In the genomic region with DNA sequence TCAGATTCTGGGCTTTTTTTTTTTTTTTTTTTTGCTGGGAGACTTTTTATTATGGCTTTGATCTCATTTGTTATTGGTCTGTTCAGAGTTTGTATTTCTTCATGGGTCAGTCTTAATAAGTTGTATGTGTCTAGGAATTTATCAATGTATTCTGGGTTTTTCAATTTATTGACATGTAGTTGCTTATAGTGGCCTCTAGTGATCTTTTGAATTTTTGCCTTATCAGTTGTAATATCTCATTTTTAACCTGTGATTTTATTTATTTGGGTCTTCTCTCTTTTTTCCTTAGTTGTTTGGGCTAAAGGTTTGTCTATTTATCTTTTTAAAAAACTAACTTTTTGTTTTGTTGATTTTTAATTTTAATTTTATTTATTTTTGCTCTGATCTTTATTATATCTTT, we compare ENCODE assay signal across 18 cellular contexts. TPM values are rescaled to one million over a fixed set of nuclear protein-coding genes. Genes with fewer than 3 reads are reported as not detected.
DNase-seq lines count a peak whose midpoint lies in the region; ATAC-seq, FAIRE-seq and TF ChIP-seq lines count a peak whose summit lies in the region.
"Had no signal": no experiment of that assay in that cellular context is flagged by ENCODE, and none has a peak within 500 bp of the region (broad histone marks: within the 10 kb centered on the region; RNA-seq: fewer than 3 reads in every experiment).

No MANE protein-coding gene starts in this region.

- H3K9me3 Mint-ChIP-seq in HFFc6, result no peaks in the 10 kb centered on the region
- H3K9me3 Mint-ChIP-seq: CD4-positive, alpha-beta T cell; GM23338 had no signal

- peak; percentile 25; the same call in 1 of the 2 replicates for TF ChIP-seq CTCF in A673 (conservative IDR thresholded peaks at IDR 0.05; ENCODE audit: low read depth, low read length)
- peak; percentile 30; the same call in 1 of the 2 replicates for TF ChIP-seq CTCF in HFFc6 (IDR thresholded peaks at IDR 0.05)
- peak; percentile 1 for TF ChIP-seq CTCF in cardiac fibroblast (IDR thresholded peaks at IDR 0.05; ENCODE audit: low read depth, low read length)
- TF ChIP-seq CTCF in uterus (IDR thresholded peaks at IDR 0.05), result no peak

- DNase-seq in A673 (ENCODE audit: low spot score), result no peak
- no peak for DNase-seq in HFFc6
- DNase-seq in cardiac fibroblast (ENCODE audit: low read depth in 2 of 2), result no peak
- DNase-seq in frontal cortex (ENCODE audit: low spot score in 2 of 2), result no peak
- DNase-seq in uterus, result no peak
- no peak for DNase-seq in NCI-H446 (lab: John Stamatoyannopoulos, UW)
- no peak for DNase-seq in ACHN
- DNase-seq: Calu3; CD4-positive, alpha-beta T cell; DMS 273 treated with DMSO at 0.1 percent for 48 hours; H7 had no signal

- H3K4me3 ChIP-seq in A673 (ENCODE audit: low read depth, low read length, poor library complexity, severe bottlenecking), result no peak overlapping the region
- H3K4me3 ChIP-seq in cardiac fibroblast (replicated peaks in 1 of 2; ENCODE audit: low read depth in 2 of 2, low read length in 2 of 2), result no peak overlapping the region
- no peak overlapping the region for H3K4me3 ChIP-seq in uterus
- H3K4me3 ChIP-seq: BLaER1 treated with 17β-estradiol and CSF1 and Interleukin-3, amounts not matched to agents 10 nM and 100 nM; GM12878; GM23338 had no signal

- H3K27me3 ChIP-seq in A673 (replicated peaks; ENCODE audit: insufficient read depth, low read depth, low read length, poor library complexity) (no peaks in the 10 kb centered on the region), uterus (no peaks in the 10 kb centered on the region)
- H3K27me3 ChIP-seq: BLaER1 treated with 17β-estradiol and CSF1 and Interleukin-3, amounts not matched to agents 10 nM and 100 nM had no signal

- H3K4me1 Mint-ChIP-seq in HFFc6 (ENCODE audit: low read depth), result no peaks in the 10 kb centered on the region
- H3K4me1 Mint-ChIP-seq: GM23338 had no signal

- H3K4me1 ChIP-seq in A673 (ENCODE audit: insufficient read depth, low read length, poor library complexity, severe bottlenecking) (no peaks in the 10 kb centered on the region), uterus (no peaks in the 10 kb centered on the region)
- H3K4me1 ChIP-seq: BLaER1 treated with 17β-estradiol and CSF1 and Interleukin-3, amounts not matched to agents 10 nM and 100 nM had no signal

- H3K27ac ChIP-seq in A673 (ENCODE audit: low read depth, low read length, poor library complexity, severe bottlenecking) (no peak overlapping the region), uterus (no peak overlapping the region)
- H3K27ac ChIP-seq: 22Rv1; BLaER1 treated with 17β-estradiol and CSF1 and Interleukin-3, amounts not matched to agents 10 nM and 100 nM; HL-60 had no signal

- intact Hi-C loops in A673 (cut with micrococcal nuclease; ENCODE audit: unreplicated experiment), result no loop called here
- intact Hi-C loops in uterus (cut with DNase I; ENCODE audit: low total_unique reads), result no loop called here

- no peak for ATAC-seq in GM21737 (IDR thresholded peaks at IDR 0.05; ENCODE audit: unreplicated experiment)
- ATAC-seq: GM12878, GM23338 had no signal

- H3K36me3 ChIP-seq in A673 (ENCODE audit: insufficient read depth, low read length, poor library complexity, severe bottlenecking), result no peaks in the 10 kb centered on the region
- H3K36me3 ChIP-seq in uterus, result no peaks in the 10 kb centered on the region
- H3K36me3 ChIP-seq: BLaER1 treated with 17β-estradiol and CSF1 and Interleukin-3, amounts not matched to agents 10 nM and 100 nM had no signal

- FAIRE-seq in frontal cortex (lab: Jason Lieb, UNC), result peak; percentile 87
- FAIRE-seq: GM12878, GM18507 had no signal

- H3K9me3 ChIP-seq in A673 (ENCODE audit: low read depth, low read length, poor library complexity, severe bottlenecking) (no peaks in the 10 kb centered on the region), uterus (no peaks in the 10 kb centered on the region)

- no peaks in the 10 kb centered on the region for H3K36me3 Mint-ChIP-seq in HFFc6 (ENCODE audit: low read depth)

- no peak overlapping the region for H3K27ac Mint-ChIP-seq in HFFc6
- H3K27ac Mint-ChIP-seq: CD4-positive, alpha-beta T cell; GM23338 had no signal

- H3K27me3 Mint-ChIP-seq in HFFc6 (ENCODE audit: insufficient read depth), result peaks cover 3% of the 10 kb centered on the region

- POLR2A ChIA-PET in A673 (lab: Charles Lee; ENCODE audit: low non-redundant PET), result no interaction called here

- H3K4me3 Mint-ChIP-seq in HFFc6, result no peak overlapping the region
- H3K4me3 Mint-ChIP-seq: CD4-positive, alpha-beta T cell; GM23338 had no signal

- CTCF ChIA-PET in A673 (lab: Charles Lee), result no interaction called here

- no TSS peak for BruUV-seq in A673 (replicated peaks; lab: Mats Ljungman, UMichigan)

- in situ Hi-C loops in ACHN (cut with HindIII; ENCODE audit: low pct_ligation_motif_present, low pct_unique_long_range_greater_than_20kb, low sequenced_read_pairs), result no loop called here

- no peak for TF ChIP-seq POLR2A in uterus (IDR thresholded peaks at IDR 0.05)

RNA-seq across cellular contexts. Expression of a gene that starts 45.5 kb away (rescaled TPM):
- total RNA-seq in A673 (2021), result 26.5 and 34.3 TPM in 2 replicates
- 10 to 100 TPM; 20.0 to 22.7 (median 20.7) TPM for total RNA-seq in HFFc6 (2021; fragmentation: NEBNext Ultra II Directional; extraction: Animal tissue kit (Norgen Biotek cat#: 25700))
- total RNA-seq in frontal cortex, result 82.7 TPM
- total RNA-seq in uterus, result 10 to 100 TPM in 3 of 4 donors, 1 to 10 TPM in 1; 8.7 to 38.1 (median 23.1) TPM

RNA-seq across cellular contexts. Expression of a gene that starts 57.7 kb away (rescaled TPM):
- total RNA-seq in A673 (2021) (not detected in 2 replicates), frontal cortex (not detected), uterus (1 to 10 TPM in 2 of 4 donors, under 1 TPM in 2; 0.26 to 2.8 (median 1.1) TPM)
- not detected for total RNA-seq in HFFc6 (2021; fragmentation: NEBNext Ultra II Directional; extraction: Animal tissue kit (Norgen Biotek cat#: 25700))
- total RNA-seq: CD4-positive, alpha-beta T cell; GM23338; H7 had no signal

Comparison
In these comparisons a context has a peak if more than half of its experiments do, and no peak if none do; other contexts are left out.
1. CTCF ChIP-seq: peak in A673 (single experiment), HFFc6 (single experiment) and cardiac fibroblast (single experiment); none in uterus (0 of 4).